Comparison of ENCODE assay signal across 8 cellular contexts in the genomic region with DNA sequence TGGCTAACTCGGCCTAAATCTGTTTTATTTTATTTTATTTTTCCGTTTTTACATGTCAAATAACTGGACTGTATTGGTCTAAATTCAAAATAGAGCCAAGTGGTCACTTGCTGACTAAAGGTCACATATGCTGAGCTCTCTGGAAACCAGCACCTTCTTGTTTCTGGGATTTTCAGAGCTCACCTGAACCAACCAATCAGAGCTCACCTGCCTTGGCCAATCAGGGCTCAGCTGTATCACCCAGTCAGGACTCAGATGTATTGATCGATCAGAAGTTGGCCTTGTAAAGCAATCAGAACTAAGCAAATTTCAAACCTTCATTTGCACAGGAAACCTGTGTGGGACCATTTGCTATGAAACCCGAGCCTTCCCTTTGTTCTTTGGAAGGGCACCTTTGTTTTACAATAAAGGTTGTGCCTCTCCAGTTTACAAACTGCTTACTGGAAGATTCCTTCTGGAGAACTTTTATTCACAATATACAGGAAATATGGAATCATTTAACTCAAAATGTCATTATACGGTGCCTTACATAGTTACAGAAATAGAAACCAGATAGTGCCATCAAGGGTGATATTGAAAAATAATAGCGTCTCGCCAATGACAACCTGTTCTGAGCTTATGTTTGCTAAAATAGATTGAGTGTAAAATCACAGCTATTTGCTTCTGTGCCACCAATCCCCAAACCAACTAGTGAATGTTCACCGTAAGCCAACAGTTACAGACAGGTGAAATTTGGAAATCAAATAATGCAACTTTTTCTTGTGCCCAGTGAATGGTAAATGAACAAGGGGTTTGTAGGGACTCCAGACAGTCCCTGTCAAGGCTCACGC. TPM values are rescaled to one million over a fixed set of nuclear protein-coding genes. Genes with fewer than 3 reads are reported as not detected.
DNase-seq lines count a peak whose midpoint lies in the region; ATAC-seq, FAIRE-seq and TF ChIP-seq lines count a peak whose summit lies in the region.

No MANE protein-coding gene starts in this region.

- CTCF ChIA-PET in CD8-positive, alpha-beta memory T cell (lab: Charles Lee): interaction anchor here (1.0 to 6.3 kb wide), 8 partner anchors 9 to 47 kb away, joined by 3 to 51 read pairs (median 12); a partner anchor contains a TSS
- CTCF ChIA-PET in GM12878 (lab: Yijun Ruan, JAX): interaction anchor here (0.6 to 1.9 kb wide), 6 partner anchors 11 to 234 kb away, joined by 3 to 14 read pairs (median 4); no protein-coding TSS in a partner anchor

- H3K4me3 ChIP-seq in CD8-positive, alpha-beta memory T cell (ENCODE audit: low read length): peak overlapping the region; percentile 67
- H3K4me3 ChIP-seq in GM12878: no peak overlapping the region; the same call in 1 of the 2 replicates
- H3K4me3 ChIP-seq in mucosa of rectum (ENCODE audit: low read length in 2 of 2): peak overlapping the region; percentile 47 to 71
- no peak overlapping the region for H3K4me3 ChIP-seq in WERI-Rb-1 (ENCODE audit: low read depth, low read length)

- no peaks in the 10 kb centered on the region for H3K79me2 ChIP-seq in GM12878 (ENCODE audit: control insufficient read depth, insufficient read depth, low read length)

- H3K4me1 ChIP-seq in CD8-positive, alpha-beta memory T cell (ENCODE audit: insufficient read depth, low read length): peaks cover 25% of the 10 kb centered on the region
- peaks cover 12% of the 10 kb centered on the region for H3K4me1 ChIP-seq in GM12878 (ENCODE audit: control insufficient read depth, insufficient read depth, low read length)
- H3K4me1 ChIP-seq in mucosa of rectum (ENCODE audit: control insufficient read depth in 2 of 2, insufficient read depth in 2 of 2, low read length in 2 of 2): peaks cover 6 to 18% of the 10 kb centered on the region in 2 donors

- BruUV-seq in GM12878 (replicated peaks; lab: Mats Ljungman, UMichigan): no TSS peak

- TF ChIP-seq EP300 in GM12878 (IDR thresholded peaks at IDR 0.05; ENCODE audit: borderline replicate concordance in 1 of 2, control insufficient read depth in 1 of 2, low read depth in 2 of 2, low read length in 2 of 2): no peak

- no peak for TF ChIP-seq RAD21 in GM12878 (IDR thresholded peaks at IDR 0.05; ENCODE audit: insufficient read depth, low read depth, low read length)

- in situ Hi-C loops in GM12878 (cut with MboI): no loop called here

- no peak for FAIRE-seq in GM12878 (lab: Jason Lieb, UNC)

- RAD21 ChIA-PET in GM12878 (lab: Charles Lee; ENCODE audit: unreplicated experiment): no interaction called here

- H3K9ac ChIP-seq in GM12878 (ENCODE audit: control insufficient read depth, insufficient read depth, low read length) (no peak overlapping the region; the same call in 1 of the 2 replicates), mucosa of rectum (ENCODE audit: low read depth in 1 of 2, low read length in 2 of 2) (peak overlapping the region; percentile 56 to 61)

- H3K9me3 Mint-ChIP-seq in CD8-positive, alpha-beta memory T cell: no peaks in the 10 kb centered on the region

- SMC1A ChIA-PET in GM12878 (lab: Charles Lee; ENCODE audit: uncharacterized antibody, unreplicated experiment): interaction anchor here (1.0 to 1.4 kb wide), 3 partner anchors 8 to 19 kb away, joined by 3 to 4 read pairs (median 4); no protein-coding TSS in a partner anchor

- no peaks in the 10 kb centered on the region for H3K27me3 Mint-ChIP-seq in CD8-positive, alpha-beta memory T cell

- ATAC-seq in GM12878 (peak; percentile 45), GM18517 (IDR thresholded peaks at IDR 0.05; ENCODE audit: unreplicated experiment) (no peak)

- TF ChIP-seq CTCF in GM12878 (IDR thresholded peaks at IDR 0.05 in 2 of 3, conservative IDR thresholded peaks at IDR 0.05 in 1 of 3; ENCODE audit: control insufficient read depth in 2 of 3, extremely low read depth in 1 of 3, insufficient read depth in 1 of 3, low read depth in 3 of 3, low read length in 3 of 3) (no peak), WERI-Rb-1 (IDR thresholded peaks at IDR 0.05; ENCODE audit: low read depth, low read length) (no peak)

- no peaks in the 10 kb centered on the region for H3K36me3 ChIP-seq in CD8-positive, alpha-beta memory T cell (ENCODE audit: insufficient read depth, low read length)
- no peaks in the 10 kb centered on the region for H3K36me3 ChIP-seq in GM12878 (ENCODE audit: control insufficient read depth in 2 of 2, insufficient read depth in 2 of 2, low read length in 1 of 2)
- H3K36me3 ChIP-seq in mucosa of rectum (ENCODE audit: control insufficient read depth in 2 of 2, insufficient read depth in 2 of 2, low read length in 2 of 2): no peaks in the 10 kb centered on the region
- H3K36me3 ChIP-seq in WERI-Rb-1: no peaks in the 10 kb centered on the region

- no peaks in the 10 kb centered on the region for H3K9me3 ChIP-seq in CD8-positive, alpha-beta memory T cell (ENCODE audit: low read length)
- H3K9me3 ChIP-seq in GM12878 (replicated peaks; ENCODE audit: control insufficient read depth, insufficient read depth, low read length) (no peaks in the 10 kb centered on the region), mucosa of rectum (ENCODE audit: control insufficient read depth in 2 of 2, low read length in 2 of 2) (no peaks in the 10 kb centered on the region), WERI-Rb-1 (ENCODE audit: severe bottlenecking) (peaks cover 5% of the 10 kb centered on the region)

- H2AFZ ChIP-seq in GM12878 (ENCODE audit: control insufficient read depth, low read depth, low read length): peak overlapping the region; percentile 82

- peak overlapping the region; percentile 21 to 87 (median 79) for H3K27ac Mint-ChIP-seq in CD8-positive, alpha-beta memory T cell

- H3K27me3 ChIP-seq in CD8-positive, alpha-beta memory T cell (ENCODE audit: insufficient read depth, low read length, poor library complexity, severe bottlenecking): no peaks in the 10 kb centered on the region
- peaks cover 0 to 3% of the 10 kb centered on the region in 2 experiments; a peak in 1 of 4 replicates for H3K27me3 ChIP-seq in GM12878 (replicated peaks in 1 of 2; ENCODE audit: control insufficient read depth in 2 of 2, insufficient read depth in 2 of 2, low read length in 1 of 2)
- no peaks in the 10 kb centered on the region for H3K27me3 ChIP-seq in mucosa of rectum (ENCODE audit: control insufficient read depth in 2 of 2, insufficient read depth in 2 of 2, low read length in 2 of 2)
- no peaks in the 10 kb centered on the region for H3K27me3 ChIP-seq in WERI-Rb-1 (ENCODE audit: insufficient read depth, low read depth, severe bottlenecking)

- peak overlapping the region; percentile 76 for H3K4me2 ChIP-seq in GM12878 (ENCODE audit: control insufficient read depth, insufficient read depth)

- H3K4me3 Mint-ChIP-seq in CD8-positive, alpha-beta memory T cell: peak overlapping the region; percentile 82 to 87 (median 84)

- no peak for TF ChIP-seq POLR2A in GM12878 (IDR thresholded peaks at IDR 0.05; ENCODE audit: low read depth, low read length)

- H4K20me1 ChIP-seq in GM12878 (ENCODE audit: control insufficient read depth, insufficient read depth): no peaks in the 10 kb centered on the region

- H3K27ac ChIP-seq in CD8-positive, alpha-beta memory T cell (ENCODE audit: low read depth, low read length): no peak overlapping the region
- H3K27ac ChIP-seq in GM12878 (ENCODE audit: control insufficient read depth, insufficient read depth) (no peak overlapping the region), mucosa of rectum (ENCODE audit: low read depth in 2 of 2, low read length in 2 of 2) (peak overlapping the region; percentile 66 to 77), WERI-Rb-1 (no peak overlapping the region)

- WGBS in GM12878 (ENCODE audit: insufficient coverage, insufficient replicate concordance, low lambda C conversion rate, missing lambda C conversion rate): 62% methylated on average over 9 of the region's 9 CpGs

- intact Hi-C loops in GM12878 (cut with micrococcal nuclease; ENCODE audit: unreplicated experiment): no loop called here

- POLR2A ChIA-PET in CD8-positive, alpha-beta memory T cell (lab: Charles Lee): interaction anchor here (1.1 to 4.3 kb wide), 6 partner anchors 10 to 47 kb away, joined by 3 to 40 read pairs (median 6); a partner anchor contains a TSS
- POLR2A ChIA-PET in GM12878 (lab: Charles Lee): interaction anchor here (0.8 kb wide), 1 partner anchor 17 kb away, joined by 3 read pairs; a partner anchor contains a TSS

- DNase-seq in CD8-positive, alpha-beta memory T cell: no peak
- DNase-seq in HuH-7.5 (ENCODE audit: low spot score) (peak; percentile 56), GM12878 (ENCODE audit: low read depth, low spot score) (no peak), NCI-H187 (lab: John Stamatoyannopoulos, UW) (no peak), WERI-Rb-1 (no peak), amniotic stem cell (lab: John Stamatoyannopoulos, UW) (no peak)

- peaks cover 16 to 30% (median 24%) of the 10 kb centered on the region in 3 donors for H3K4me1 Mint-ChIP-seq in CD8-positive, alpha-beta memory T cell

- H3K36me3 Mint-ChIP-seq in CD8-positive, alpha-beta memory T cell: peaks cover 0 to 4% (median 2%) of the 10 kb centered on the region in 3 donors

RNA-seq across cellular contexts. Expression of a gene that starts 17.3 kb away (rescaled TPM):
- 100 to 1,000 TPM; 192 to 193 TPM for total RNA-seq in CD8-positive, alpha-beta memory T cell
- polyA plus RNA-seq in CD8-positive, alpha-beta memory T cell: 42.1 TPM
- 168 and 195 TPM in 2 replicates for total RNA-seq in GM12878 (2013; cell fraction: nucleolus; rRNA removed)
- total RNA-seq in GM12878 (2014; rRNA removed) (96.0 and 98.5 TPM in 2 replicates), GM12878 (2014; rRNA removed; fragmentation: Illumina TruSeq; extraction: Trizol) (42.6 and 42.8 TPM in 2 replicates), GM12878 (2021) (114 and 117 TPM in 2 replicates)
- 26.5 TPM for polyA plus RNA-seq in GM12878 (2011; ENCODE audit: low read depth)
- polyA plus RNA-seq in GM12878 (2011; rRNA removed) (13.6 and 27.4 TPM in 2 replicates), GM12878 (2014; fragmentation: Illumina TruSeq; extraction: Trizol) (20.8 and 48.3 TPM in 2 replicates), GM12878 (2014; fragmentation: Nextera tagmentation; extraction: Ambion mirVana) (1 to 10 TPM in 1 of 2 experiments, under 1 TPM in 1; 0.68 to 1.7 TPM), GM12878 (2014; rRNA removed) (47.9 and 59.7 TPM in 2 replicates), GM12878 (2016; fragmentation: Nextera tagmentation; extraction: Ambion mirVana) (10 to 100 TPM; 23.7 to 25.9 TPM)
- polyA plus RNA-seq in GM12878 (2011; cell fraction: cytosol; rRNA removed): 29.5 and 30.9 TPM in 2 replicates
- 145 and 151 TPM in 2 replicates for polyA plus RNA-seq in GM12878 (2011; cell fraction: nucleus; rRNA removed)
- polyA plus RNA-seq in GM12878 (2012): 55.8 and 60.1 TPM in 2 replicates
- 66.3 and 101 TPM in 2 replicates for polyA minus RNA-seq in GM12878 (2011; rRNA and poly(A)+ RNA removed)
- 29.9 and 34.2 TPM in 2 replicates for polyA minus RNA-seq in GM12878 (2011; cell fraction: cytosol; rRNA and poly(A)+ RNA removed)
- polyA minus RNA-seq in GM12878 (2011; cell fraction: nucleus; rRNA and poly(A)+ RNA removed): 65.5 and 85.2 TPM in 2 replicates

RNA-seq across cellular contexts. Expression of a gene that starts 29.1 kb away (rescaled TPM):
- 1 to 10 TPM; 1.2 to 2.3 TPM for total RNA-seq in CD8-positive, alpha-beta memory T cell
- polyA plus RNA-seq in CD8-positive, alpha-beta memory T cell: not detected
- not detected in 2 replicates for total RNA-seq in GM12878 (2013; cell fraction: nucleolus; rRNA removed)
- not detected in 2 replicates for total RNA-seq in GM12878 (2014; rRNA removed)
- not detected in 2 replicates for total RNA-seq in GM12878 (2014; rRNA removed; fragmentation: Illumina TruSeq; extraction: Trizol)
- not detected in 2 replicates for total RNA-seq in GM12878 (2021)
- not detected for polyA plus RNA-seq in GM12878 (2011; ENCODE audit: low read depth)
- polyA plus RNA-seq in GM12878 (2011; rRNA removed): 0.04 TPM in 1 of 2 replicates, not detected in the other
- polyA plus RNA-seq in GM12878 (2011; cell fraction: cytosol; rRNA removed): not detected in 2 replicates
- polyA plus RNA-seq in GM12878 (2011; cell fraction: nucleus; rRNA removed): not detected in 2 replicates
- not detected in 2 replicates for polyA plus RNA-seq in GM12878 (2012)
- 0.04 and 0.43 TPM in 2 replicates for polyA plus RNA-seq in GM12878 (2014; fragmentation: Illumina TruSeq; extraction: Trizol)
- polyA plus RNA-seq in GM12878 (2014; fragmentation: Nextera tagmentation; extraction: Ambion mirVana): under 1 TPM in 1 of 2 experiments, not detected in 1; 0.04 TPM
- polyA plus RNA-seq in GM12878 (2014; rRNA removed): not detected in 2 replicates
- polyA plus RNA-seq in GM12878 (2016; fragmentation: Nextera tagmentation; extraction: Ambion mirVana): not detected
- 0.59 TPM in 1 of 2 replicates, not detected in the other for polyA minus RNA-seq in GM12878 (2011; rRNA and poly(A)+ RNA removed)
- not detected in 2 replicates for polyA minus RNA-seq in GM12878 (2011; cell fraction: cytosol; rRNA and poly(A)+ RNA removed)
- polyA minus RNA-seq in GM12878 (2011; cell fraction: nucleus; rRNA and poly(A)+ RNA removed): not detected in 2 replicates

Comparison
In these comparisons a context has a peak if more than half of its experiments do, and no peak if none do; other contexts are left out.
1. H3K27ac ChIP-seq: peak in mucosa of rectum (2 of 2); none in CD8-positive, alpha-beta memory T cell (single experiment), GM12878 (single experiment) and WERI-Rb-1 (single experiment).
2. H3K4me3 ChIP-seq: peak in CD8-positive, alpha-beta memory T cell (single experiment) and mucosa of rectum (2 of 2); none in GM12878 (single experiment) and WERI-Rb-1 (single experiment).